In genomic region chr5:79791843-79792242, GRCh38 we compare ENCODE assay signal across 19 cellular contexts.
"Had no signal": no experiment of that assay in that cellular context is flagged by ENCODE, and none has a peak within 500 bp of the region (broad histone marks: within the 10 kb centered on the region; RNA-seq: fewer than 3 reads in every experiment).

No MANE protein-coding gene starts in this region.

- DNase-seq: activated CD4-positive, alpha-beta T cell treated with anti-CD3 and anti-CD28 coated beads for 1 hour; activated gamma-delta T cell treated with Interleukin-2 at 50 U/mL for 16 hours; activated T-cell treated with anti-CD3 and anti-CD28 coated beads, Interleukin-2, amount 50 U/mL, for 1 hour; anterior cingulate cortex; effector memory CD4-positive, alpha-beta T cell; foreskin melanocyte; glutamatergic neuron; hypothalamus; naive thymus-derived CD4-positive, alpha-beta T cell; stimulated activated CD4-positive, alpha-beta T cell treated with anti-CD3 and anti-CD28 coated beads, Interleukin-1b, Interleukin-23, amount 100 ng/mL, for 48 hours; stimulated activated naive CD8-positive, alpha-beta T cell treated with anti-CD3 and anti-CD28 coated beads, Interleukin-15, amount 100 ng/mL, for 72 hours; transverse colon; WERI-Rb-1 had no signal

- H3K36me3 Mint-ChIP-seq: activated naive CD4-positive, alpha-beta T cell treated with anti-CD3 and anti-CD28 coated beads, Interleukin-2, amount 50 U/mL, for 24 hours; brain; neural progenitor cell had no signal

- H3K9me3 ChIP-seq: suprapubic skin, transverse colon had no signal

- H3K27me3 ChIP-seq: neural progenitor cell, suprapubic skin, transverse colon had no signal

- ATAC-seq: naive thymus-derived CD4-positive, alpha-beta T cell; stimulated activated naive CD8-positive, alpha-beta T cell treated with anti-CD3 and anti-CD28 coated beads, Interleukin-15, amount 100 ng/mL, for 72 hours had no signal

- H3K27ac ChIP-seq: neural progenitor cell, suprapubic skin, transverse colon, WERI-Rb-1 had no signal

- H3K4me1 Mint-ChIP-seq: activated naive CD4-positive, alpha-beta T cell treated with anti-CD3 and anti-CD28 coated beads, Interleukin-2, amount 50 U/mL, for 24 hours; central memory CD8-positive, alpha-beta T cell; neural progenitor cell; stimulated activated naive CD8-positive, alpha-beta T cell treated with anti-CD3 and anti-CD28 coated beads, Interleukin-15, amount 100 ng/mL, for 72 hours had no signal

- H3K36me3 ChIP-seq: neural progenitor cell, transverse colon, WERI-Rb-1 had no signal

- H3K4me3 Mint-ChIP-seq: activated naive CD4-positive, alpha-beta T cell treated with anti-CD3 and anti-CD28 coated beads, Interleukin-2, amount 50 U/mL, for 24 hours; brain; central memory CD8-positive, alpha-beta T cell; naive thymus-derived CD4-positive, alpha-beta T cell; neural progenitor cell; stimulated activated naive CD8-positive, alpha-beta T cell treated with anti-CD3 and anti-CD28 coated beads, Interleukin-15, amount 100 ng/mL, for 72 hours had no signal

- H3K9me3 Mint-ChIP-seq: activated naive CD4-positive, alpha-beta T cell treated with anti-CD3 and anti-CD28 coated beads, Interleukin-2, amount 50 U/mL, for 24 hours; central memory CD8-positive, alpha-beta T cell; stimulated activated naive CD8-positive, alpha-beta T cell treated with anti-CD3 and anti-CD28 coated beads, Interleukin-15, amount 100 ng/mL, for 72 hours had no signal

- H3K4me3 ChIP-seq: neural progenitor cell, suprapubic skin, transverse colon had no signal

- H3K27ac Mint-ChIP-seq: activated naive CD4-positive, alpha-beta T cell treated with anti-CD3 and anti-CD28 coated beads, Interleukin-2, amount 50 U/mL, for 24 hours; naive thymus-derived CD4-positive, alpha-beta T cell; neural progenitor cell; progenitor cell of endocrine pancreas; stimulated activated naive CD8-positive, alpha-beta T cell treated with anti-CD3 and anti-CD28 coated beads, Interleukin-15, amount 100 ng/mL, for 72 hours had no signal

- H3K4me1 ChIP-seq: neural progenitor cell, transverse colon had no signal

- H3K27me3 Mint-ChIP-seq: activated naive CD4-positive, alpha-beta T cell treated with anti-CD3 and anti-CD28 coated beads, Interleukin-2, amount 50 U/mL, for 24 hours; brain; progenitor cell of endocrine pancreas; stimulated activated naive CD8-positive, alpha-beta T cell treated with anti-CD3 and anti-CD28 coated beads, Interleukin-15, amount 100 ng/mL, for 72 hours had no signal
